Comparison of ENCODE assay signal across 10 cellular contexts in the genomic region with DNA sequence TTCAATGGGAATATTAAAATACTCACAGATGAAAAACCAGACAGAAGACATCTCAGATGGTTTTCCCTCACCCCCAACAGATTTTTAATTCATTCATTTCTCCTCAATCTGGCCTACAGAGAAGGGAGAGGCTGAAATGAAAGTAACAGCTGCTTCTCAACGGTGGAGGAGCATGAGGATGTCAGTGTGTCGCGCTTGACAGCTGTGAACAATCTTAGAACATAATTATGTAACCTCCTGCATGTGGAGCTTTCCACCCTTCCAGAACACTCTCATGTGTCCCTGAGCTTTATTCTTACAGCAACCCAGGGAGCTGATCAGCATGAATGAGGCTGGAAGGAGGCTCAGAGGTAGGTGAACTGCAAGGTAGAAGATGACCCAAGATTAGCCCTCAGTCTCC. TPM values are rescaled to one million over a fixed set of nuclear protein-coding genes. Genes with fewer than 3 reads are reported as not detected.
DNase-seq lines count a peak whose midpoint lies in the region; ATAC-seq, FAIRE-seq and TF ChIP-seq lines count a peak whose summit lies in the region.
"Had no signal": no experiment of that assay in that cellular context is flagged by ENCODE, and none has a peak within 500 bp of the region (broad histone marks: within the 10 kb centered on the region; RNA-seq: fewer than 3 reads in every experiment).

No MANE protein-coding gene starts in this region.

- H2BK120ac ChIP-seq in H9 (ENCODE audit: low read depth, low read length, poor library complexity, severe bottlenecking), result no peak overlapping the region

- H3K4ac ChIP-seq in H9 (ENCODE audit: low read depth, low read length), result no peak overlapping the region

- H4K91ac ChIP-seq in H9 (ENCODE audit: insufficient read length, low read depth, low read length), result no peak overlapping the region

- TF ChIP-seq CTCF in psoas muscle (IDR thresholded peaks at IDR 0.05) (no peak), H9 (conservative IDR thresholded peaks at IDR 0.05) (no peak), kidney (IDR thresholded peaks at IDR 0.05; ENCODE audit: borderline replicate concordance, extremely low read depth, insufficient read depth) (no peak)

- no peak overlapping the region for H3K56ac ChIP-seq in H9 (ENCODE audit: insufficient read length, low read depth, low read length)

- no peak overlapping the region for H4K8ac ChIP-seq in H9 (replicated peaks; ENCODE audit: insufficient read length, low read depth, low read length)

- H3K23me2 ChIP-seq in H9 (ENCODE audit: insufficient read length, low read depth, low read length, poor library complexity, severe bottlenecking), result no peaks in the 10 kb centered on the region

- H3K4me1 Mint-ChIP-seq in H9, result peaks cover 40 to 44% of the 10 kb centered on the region in 2 experiments

- no peak overlapping the region for H2AFZ ChIP-seq in H9 (ENCODE audit: low read length)

- H3K79me2 ChIP-seq in H9 (ENCODE audit: insufficient read depth, low read length), result peaks cover 2% of the 10 kb centered on the region; the same call in 1 of the 2 replicates

- no peak overlapping the region for H3K4me3 ChIP-seq in psoas muscle
- no peak overlapping the region for H3K4me3 ChIP-seq in kidney (ENCODE audit: low read length in 2 of 2)

- H3K9me3 ChIP-seq in psoas muscle (no peaks in the 10 kb centered on the region), H9 (ENCODE audit: control insufficient read depth, low read depth, low read length) (no peaks in the 10 kb centered on the region), kidney (ENCODE audit: control insufficient read depth in 1 of 2, low read length in 2 of 2) (no peaks in the 10 kb centered on the region)

- no peaks in the 10 kb centered on the region for H3K9me3 Mint-ChIP-seq in H9

- no peak overlapping the region for H3K23ac ChIP-seq in H9 (ENCODE audit: insufficient read length, low read depth, low read length)

- H2BK20ac ChIP-seq in H9 (ENCODE audit: low read depth, low read length, poor library complexity, severe bottlenecking), result no peak overlapping the region

- no peak overlapping the region for H3K27ac Mint-ChIP-seq in H9
- H3K27ac Mint-ChIP-seq: activated CD8-positive, alpha-beta T cell treated with anti-CD3 and anti-CD28 coated beads, Interleukin-2, amount 10 ng/mL, durations not matched to agents 7 days and 5 days had no signal

- no peaks in the 10 kb centered on the region; a peak in 2 of 7 replicates for H3K36me3 Mint-ChIP-seq in H9 (ENCODE audit: insufficient read depth in 1 of 3, low read depth in 3 of 3)

- H3K27ac ChIP-seq in psoas muscle, result no peak overlapping the region
- H3K27ac ChIP-seq in H9 (ENCODE audit: insufficient read length, low read depth, low read length), result no peak overlapping the region
- no peak overlapping the region for H3K27ac ChIP-seq in kidney (ENCODE audit: low read depth in 2 of 2, low read length in 2 of 2)

- FAIRE-seq in kidney (lab: Jason Lieb, UNC), result no peak
- FAIRE-seq: G401.6 had no signal

- H2AK5ac ChIP-seq in H9 (ENCODE audit: insufficient read length, low read length), result no peak overlapping the region

- intact Hi-C loops in psoas muscle (cut with DNase I), result loop anchor here in 1 of 2 donors (5.0 kb wide), 1 partner anchor 52 kb away; a partner anchor contains a TSS
- intact Hi-C loops in kidney (cut with DNase I), result no loop called here

- H2BK15ac ChIP-seq in H9 (ENCODE audit: low read depth, low read length), result no peak overlapping the region

- no peak overlapping the region for H3K4me2 ChIP-seq in H9 (ENCODE audit: insufficient read depth, insufficient read length, low read length)

- H3K4me1 ChIP-seq in psoas muscle (peaks cover 10% of the 10 kb centered on the region), H9 (ENCODE audit: insufficient read depth, low read length) (peaks cover 14% of the 10 kb centered on the region), kidney (ENCODE audit: control insufficient read depth in 1 of 2, insufficient read depth in 1 of 2, low read depth in 1 of 2, low read length in 2 of 2) (peaks cover 0 to 5% of the 10 kb centered on the region in 2 donors)

- no peak overlapping the region for H3K14ac ChIP-seq in H9 (ENCODE audit: insufficient read depth, low read length)

- H3K27me3 ChIP-seq in psoas muscle (ENCODE audit: insufficient read depth in 3 of 3, low read length in 2 of 3) (no peaks in the 10 kb centered on the region), H9 (ENCODE audit: insufficient read depth, low read length) (no peaks in the 10 kb centered on the region)

- H3K4me3 Mint-ChIP-seq in H9, result no peak overlapping the region
- H3K4me3 Mint-ChIP-seq: activated CD8-positive, alpha-beta T cell treated with anti-CD3 and anti-CD28 coated beads, Interleukin-2, amount 10 ng/mL, durations not matched to agents 7 days and 5 days had no signal

- no peaks in the 10 kb centered on the region for H3K27me3 Mint-ChIP-seq in H9 (ENCODE audit: low read depth)

- no peak overlapping the region for H3K18ac ChIP-seq in H9 (ENCODE audit: insufficient read length, low read depth, low read length)

- H3K9ac ChIP-seq in H9 (ENCODE audit: extremely low read depth, insufficient read length, low read length), result no peak overlapping the region
- H3K9ac ChIP-seq in kidney (ENCODE audit: low read length in 2 of 2), result peak overlapping the region in 1 of 2 donors; percentile 8

- H2BK12ac ChIP-seq in H9 (ENCODE audit: insufficient read length, low read depth, low read length), result no peak overlapping the region

- H4K20me1 ChIP-seq in H9 (ENCODE audit: control insufficient read depth, insufficient read depth, insufficient read length), result no peaks in the 10 kb centered on the region

- DNase-seq in NCI-H2171 (lab: John Stamatoyannopoulos, UW) (peak; percentile 31), psoas muscle (no peak), H9 (no peak), kidney (no peak), NK-92 (lab: John Stamatoyannopoulos, UW; ENCODE audit: unreplicated experiment) (no peak)
- no peak for DNase-seq in stimulated activated naive CD4-positive, alpha-beta T cell (lab: John Stamatoyannopoulos, UW)
- DNase-seq: activated CD8-positive, alpha-beta T cell treated with anti-CD3 and anti-CD28 coated beads, Interleukin-2, amount 10 ng/mL, durations not matched to agents 7 days and 5 days had no signal

- no peak overlapping the region for H4K5ac ChIP-seq in H9 (ENCODE audit: insufficient read length, low read depth, low read length)

- 9 to 13% (median 10%) methylated on average over 3 of the region's 3 CpGs for WGBS in psoas muscle, 3 donors
- no CpG with 5 or more reads among the region's 3 CpGs for WGBS in H9 (ENCODE audit: extremely low coverage, insufficient read length, low lambda C conversion rate)

- no peak overlapping the region for H2BK5ac ChIP-seq in H9 (ENCODE audit: insufficient read length, low read length)

- H3K79me1 ChIP-seq in H9 (ENCODE audit: insufficient read depth, low read depth, low read length, poor library complexity, severe bottlenecking), result no peaks in the 10 kb centered on the region

- H3T11ph ChIP-seq in H9 (ENCODE audit: low read length), result no peak overlapping the region

- H3K36me3 ChIP-seq in psoas muscle (ENCODE audit: insufficient read depth in 1 of 2, low read depth in 1 of 2) (no peaks in the 10 kb centered on the region), kidney (ENCODE audit: control insufficient read depth in 1 of 2, insufficient read depth in 2 of 2, low read length in 2 of 2) (no peaks in the 10 kb centered on the region)

- ATAC-seq in GM18909 (IDR thresholded peaks at IDR 0.05; ENCODE audit: poor library complexity, unreplicated experiment) (peak; percentile 79), HG02610 (IDR thresholded peaks at IDR 0.05; ENCODE audit: unreplicated experiment) (peak; percentile 77), psoas muscle (peak; percentile 76 to 84 (median 82))
- ATAC-seq: activated CD8-positive, alpha-beta T cell treated with anti-CD3 and anti-CD28 coated beads, Interleukin-2, amount 10 ng/mL, durations not matched to agents 7 days and 5 days had no signal

RNA-seq across cellular contexts. Expression of a gene that starts 52.7 kb away (rescaled TPM):
- total RNA-seq in psoas muscle, result 1 to 10 TPM; 1.3 to 2.6 (median 2.2) TPM
- 1 to 10 TPM in 1 of 3 donors, under 1 TPM in 2; 0.61 to 1.2 (median 0.76) TPM for polyA plus RNA-seq in psoas muscle
- total RNA-seq in H9 (2021), result 19.1 and 20.8 TPM in 2 replicates
- total RNA-seq in kidney, result 3.9 TPM
- polyA plus RNA-seq in kidney (ENCODE audit: insufficient read depth, low read depth, low replicate concordance), result 3.2 TPM
